In the genomic region with DNA sequence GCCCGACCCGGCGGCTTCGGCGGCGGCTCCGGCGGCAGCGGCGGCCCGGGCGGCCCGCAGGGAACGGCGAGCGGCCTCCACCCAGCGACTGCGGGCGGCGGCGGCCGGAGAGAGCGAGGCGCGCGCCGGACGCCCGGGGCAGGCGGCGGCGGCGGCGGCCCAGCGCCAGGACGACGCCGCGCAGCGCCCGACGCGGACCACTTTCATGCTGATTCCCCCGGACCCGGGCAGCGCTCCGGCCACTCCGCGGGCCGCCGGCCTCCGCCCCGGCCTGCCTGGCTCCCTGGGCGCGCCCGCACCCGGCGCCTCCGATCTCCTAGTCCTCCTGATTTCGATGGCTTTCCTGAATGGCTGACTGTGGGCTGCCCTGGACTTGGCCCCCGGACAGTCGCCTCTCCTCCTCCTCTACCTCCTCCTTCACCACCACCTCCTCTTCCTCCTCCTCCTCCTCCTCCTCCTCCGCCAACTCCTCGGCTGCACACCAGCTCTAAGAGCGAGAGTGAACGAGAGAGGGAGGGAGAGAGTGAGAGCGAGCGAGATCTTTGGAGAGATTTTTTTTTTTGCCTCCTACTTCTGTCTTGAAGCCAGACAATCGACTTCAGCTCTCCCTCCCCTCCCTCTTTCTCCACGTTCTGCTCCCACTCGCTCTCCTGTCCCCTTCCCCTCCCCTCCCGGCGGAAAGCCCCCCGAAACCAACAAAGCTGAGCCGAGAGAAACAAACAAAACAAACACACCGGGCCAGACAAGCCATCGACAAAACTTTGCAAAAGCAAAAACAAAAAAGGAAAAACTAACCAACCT, we compare ENCODE assay signal across 8 cellular contexts. TPM values are rescaled to one million over a fixed set of nuclear protein-coding genes. Genes with fewer than 3 reads are reported as not detected.
DNase-seq lines count a peak whose midpoint lies in the region; ATAC-seq, FAIRE-seq and TF ChIP-seq lines count a peak whose summit lies in the region.

No MANE protein-coding gene starts in this region.

- H3K27me3 ChIP-seq in H1 (replicated peaks in 1 of 4; ENCODE audit: control insufficient read depth in 3 of 4, extremely low read depth in 1 of 4, insufficient read depth in 3 of 4, low read length in 3 of 4): peaks cover 75 to 94% (median 87%) of the 10 kb centered on the region in 4 experiments
- peaks cover 0 to 37% of the 10 kb centered on the region in 2 donors for H3K27me3 ChIP-seq in naive thymus-derived CD4-positive, alpha-beta T cell (ENCODE audit: control insufficient read depth in 2 of 2, insufficient read depth in 2 of 2, low read length in 2 of 2)

- peaks cover 0 to 3% (median 0%) of the 10 kb centered on the region in 4 experiments; a peak in 1 of 8 replicates for H3K36me3 ChIP-seq in H1 (ENCODE audit: control insufficient read depth in 2 of 4, insufficient read depth in 4 of 4, low read length in 3 of 4)
- H3K36me3 ChIP-seq in naive thymus-derived CD4-positive, alpha-beta T cell (ENCODE audit: control insufficient read depth in 2 of 3, insufficient read depth in 3 of 3, low read length in 3 of 3): no peaks in the 10 kb centered on the region

- peak overlapping the region; percentile 7 to 53 (median 26); a peak in 5 of 8 replicates for H3K4me3 ChIP-seq in H1 (ENCODE audit: extremely low read depth in 1 of 4, insufficient read depth in 2 of 4, low read depth in 3 of 4, low read length in 4 of 4)
- H3K4me3 ChIP-seq in naive thymus-derived CD4-positive, alpha-beta T cell (ENCODE audit: low read length): no peak overlapping the region

- TF ChIP-seq EP300 in H1 (IDR thresholded peaks at IDR 0.05; ENCODE audit: borderline replicate concordance in 1 of 2, low read depth in 2 of 2, low read length in 2 of 2): no peak

- H2AFZ ChIP-seq in H1 (ENCODE audit: low read length): no peak overlapping the region; the same call in 1 of the 2 replicates

- H4K8ac ChIP-seq in H1 (ENCODE audit: extremely low read depth, insufficient read depth, low read length): no peak overlapping the region

- peaks cover 18 to 37% (median 26%) of the 10 kb centered on the region in 4 experiments for H3K4me1 ChIP-seq in H1 (replicated peaks in 1 of 4; ENCODE audit: control insufficient read depth in 3 of 4, insufficient read depth in 4 of 4, low read length in 3 of 4)
- H3K4me1 ChIP-seq in naive thymus-derived CD4-positive, alpha-beta T cell (ENCODE audit: control insufficient read depth in 2 of 2, insufficient read depth in 2 of 2, low read length in 2 of 2): peaks cover 0 to 3% of the 10 kb centered on the region in 2 donors

- no peak overlapping the region for H2BK20ac ChIP-seq in H1 (ENCODE audit: low read length)

- H3K23me2 ChIP-seq in H1 (ENCODE audit: low read depth, low read length): peaks cover 4% of the 10 kb centered on the region; the same call in 1 of the 2 replicates

- TF ChIP-seq CTCF in H1 (IDR thresholded peaks at IDR 0.05; ENCODE audit: control extremely low read depth in 1 of 3, insufficient read depth in 1 of 3, low read depth in 1 of 3, low read length in 3 of 3): no peak

- no peak overlapping the region for H4K5ac ChIP-seq in H1 (ENCODE audit: insufficient read length, low read depth, low read length)

- WGBS in H1 (ENCODE audit: extremely low coverage in 1 of 2, insufficient coverage in 1 of 2, insufficient read length in 1 of 2, insufficient replicate concordance in 2 of 2, low coverage in 1 of 2, low lambda C conversion rate in 2 of 2, missing lambda C conversion rate in 1 of 2), 2 experiments: 3% methylated on average over 21 of the region's 77 CpGs; no CpG with 5 or more reads in 1 of the 2 experiments

- no peaks in the 10 kb centered on the region; a peak in 1 of 4 replicates for H3K9me3 ChIP-seq in H1 (ENCODE audit: insufficient read depth in 2 of 2, low read depth in 1 of 2, low read length in 1 of 2)
- H3K9me3 ChIP-seq in naive thymus-derived CD4-positive, alpha-beta T cell (ENCODE audit: control insufficient read depth in 2 of 3, low read length in 3 of 3): peaks cover 0 to 7% (median 0%) of the 10 kb centered on the region in 3 experiments

- H3K36me3 Mint-ChIP-seq in naive thymus-derived CD4-positive, alpha-beta T cell: peaks cover 0 to 13% (median 5%) of the 10 kb centered on the region in 5 donors

- ATAC-seq in naive thymus-derived CD4-positive, alpha-beta T cell: no peak
- no peak for ATAC-seq in HG03520 (IDR thresholded peaks at IDR 0.05; ENCODE audit: unreplicated experiment)

- H3K79me1 ChIP-seq in H1 (ENCODE audit: low read depth, low read length): no peaks in the 10 kb centered on the region

- H2AK5ac ChIP-seq in H1 (ENCODE audit: low read depth, low read length): no peak overlapping the region

- peaks cover 69 to 88% (median 83%) of the 10 kb centered on the region in 5 donors for H3K27me3 Mint-ChIP-seq in naive thymus-derived CD4-positive, alpha-beta T cell

- no peak for TF ChIP-seq POLR2A in H1 (IDR thresholded peaks at IDR 0.05; ENCODE audit: control extremely low read depth in 1 of 2, low read depth in 2 of 2, low read length in 2 of 2)
- no peak for TF ChIP-seq POLR2A in GM12891 (IDR thresholded peaks at IDR 0.05; ENCODE audit: low read depth, low read length)

- H3K27ac Mint-ChIP-seq in naive thymus-derived CD4-positive, alpha-beta T cell: peak overlapping the region in 2 of 9 donors; percentile 80 to 85

- peak overlapping the region in 9 of 10 donors; percentile 54 to 88 (median 69) for H3K4me3 Mint-ChIP-seq in naive thymus-derived CD4-positive, alpha-beta T cell

- peaks cover 0 to 52% (median 14%) of the 10 kb centered on the region in 11 donors for H3K9me3 Mint-ChIP-seq in naive thymus-derived CD4-positive, alpha-beta T cell

- intact Hi-C loops in naive thymus-derived CD4-positive, alpha-beta T cell (cut with micrococcal nuclease): loop anchor here in 1 of 2 donors (2.0 kb wide), 2 partner anchors 13 to 27 kb away; no protein-coding TSS in a partner anchor

- H3K9ac ChIP-seq in H1 (replicated peaks in 1 of 4; ENCODE audit: extremely low read depth in 1 of 4, low read depth in 3 of 4, low read length in 3 of 4): peak overlapping the region in 1 of 4 experiments; percentile 53; a peak in 1 of 7 replicates

- H3K79me2 ChIP-seq in H1 (ENCODE audit: control insufficient read depth in 1 of 2, insufficient read depth in 2 of 2, low read length in 2 of 2): no peaks in the 10 kb centered on the region

- H2BK12ac ChIP-seq in H1 (ENCODE audit: low read depth, low read length): no peak overlapping the region; the same call in 1 of the 2 replicates

- no peak overlapping the region for H3K23ac ChIP-seq in H1 (ENCODE audit: insufficient read length)

- no peak for TF ChIP-seq RAD21 in H1 (IDR thresholded peaks at IDR 0.05 in 1 of 2, conservative IDR thresholded peaks at IDR 0.05 in 1 of 2; ENCODE audit: low read depth in 2 of 2, low read length in 2 of 2)

- FAIRE-seq in H1 (lab: Jason Lieb, UNC) (no peak), GM12891 (lab: Jason Lieb, UNC) (no peak)

- H3K56ac ChIP-seq in H1 (replicated peaks; ENCODE audit: insufficient read length, low read depth, low read length): no peak overlapping the region

- no peak overlapping the region for H3K14ac ChIP-seq in H1 (ENCODE audit: insufficient read length)

- H2BK120ac ChIP-seq in H1 (replicated peaks; ENCODE audit: low read depth, low read length): no peak overlapping the region

- peak; percentile 29 for DNase-seq in NCI-H526 treated with DMSO at 0.1 percent for 48 hours (lab: John Stamatoyannopoulos, UW)
- DNase-seq in NCI-H526 (lab: John Stamatoyannopoulos, UW): no peak
- peak; percentile 26 for DNase-seq in NOMO-1 treated with DMSO at 0.1 percent for 48 hours (lab: John Stamatoyannopoulos, UW; ENCODE audit: unreplicated experiment)
- peak in 1 of 2 experiments; percentile 67 for DNase-seq in H1 (ENCODE audit: low read depth in 1 of 2, low spot score in 2 of 2)
- DNase-seq in naive thymus-derived CD4-positive, alpha-beta T cell: no peak
- DNase-seq in epidermal melanocyte (ENCODE audit: insufficient read length, low spot score): no peak
- DNase-seq in GM12891 (ENCODE audit: insufficient read length, low spot score): no peak

- H3K18ac ChIP-seq in H1 (ENCODE audit: extremely low read depth, low read length): no peak overlapping the region; the same call in 1 of the 2 replicates

- no peak overlapping the region for H4K91ac ChIP-seq in H1 (replicated peaks; ENCODE audit: insufficient read length, low read length)

- CTCF ChIA-PET in H1 (lab: Charles Lee; ENCODE audit: partially characterized antibody): interaction anchor here (0.8 to 1.7 kb wide), 3 partner anchors 8 to 12 kb away, joined by 3 to 6 read pairs (median 3); no protein-coding TSS in a partner anchor
- CTCF ChIA-PET in naive thymus-derived CD4-positive, alpha-beta T cell (lab: Charles Lee): no interaction called here

- H3K4ac ChIP-seq in H1 (replicated peaks; ENCODE audit: insufficient read length, low read depth, low read length): no peak overlapping the region

- peaks cover 17 to 42% (median 26%) of the 10 kb centered on the region in 7 donors for H3K4me1 Mint-ChIP-seq in naive thymus-derived CD4-positive, alpha-beta T cell

- H3K4me2 ChIP-seq in H1 (ENCODE audit: insufficient read depth in 1 of 2, low read depth in 2 of 2, low read length in 2 of 2): peak overlapping the region; percentile 72 to 77

- no peak overlapping the region for H3K27ac ChIP-seq in H1 (ENCODE audit: low read depth, low read length)
- H3K27ac ChIP-seq in naive thymus-derived CD4-positive, alpha-beta T cell (ENCODE audit: low read depth, low read length): no peak overlapping the region

- peaks cover 0 to 22% of the 10 kb centered on the region in 2 experiments for H4K20me1 ChIP-seq in H1 (replicated peaks in 1 of 2; ENCODE audit: control insufficient read depth in 1 of 2, insufficient read depth in 2 of 2, low read length in 2 of 2)

- POLR2A ChIA-PET in H1 (lab: Charles Lee; ENCODE audit: partially characterized antibody): interaction anchor here (1.0 to 1.6 kb wide), 2 partner anchors 10 kb away, joined by 4 to 6 read pairs; no protein-coding TSS in a partner anchor
- POLR2A ChIA-PET in naive thymus-derived CD4-positive, alpha-beta T cell (lab: Charles Lee): no interaction called here

- no peak overlapping the region for H2BK5ac ChIP-seq in H1 (ENCODE audit: low read depth, low read length)

- no peak overlapping the region; the same call in 1 of the 2 replicates for H2BK15ac ChIP-seq in H1 (ENCODE audit: low read length)

TF ChIP-seq in GM12891, 5 proteins besides CTCF, POLR2A, EP300 and RAD21 (continues in another document):
- no peak for TF ChIP-seq TAF1 (IDR thresholded peaks at IDR 0.05; ENCODE audit: low read depth, low read length)

RNA-seq across cellular contexts. Expression of a gene that starts 0.8 kb away (rescaled TPM):
- not detected in 2 replicates for total RNA-seq in H1 (2021; fragmentation: NEBNext Ultra II Directional; extraction: Animal tissue kit (Norgen Biotek cat#: 25700))
- polyA plus RNA-seq in H1 (2011; rRNA removed): 0.03 and 0.14 TPM in 2 replicates
- 0.05 TPM for polyA plus RNA-seq in H1 (2011; cell fraction: cytosol; rRNA removed)
- polyA plus RNA-seq in H1 (2011; cell fraction: nucleus; rRNA removed): 0.07 TPM
- 0.21 to 0.88 TPM (median 0.46 TPM) in 4 replicates for polyA plus RNA-seq in H1 (2012, experiment 1 of 2)
- polyA plus RNA-seq in H1 (2012, experiment 2 of 2): 0.10 TPM
- 0.04 TPM for polyA plus RNA-seq in H1 (2013, experiment 1 of 2)
- polyA plus RNA-seq in H1 (2013, experiment 2 of 2): 0.04 TPM
- polyA minus RNA-seq in H1 (2011; rRNA and poly(A)+ RNA removed): 0.03 TPM in 1 of 2 replicates, not detected in the other
- 0.29 TPM for polyA minus RNA-seq in H1 (2011; cell fraction: cytosol; rRNA and poly(A)+ RNA removed)
- polyA minus RNA-seq in H1 (2011; cell fraction: nucleus; rRNA and poly(A)+ RNA removed): not detected
- not detected for total RNA-seq in naive thymus-derived CD4-positive, alpha-beta T cell
- not detected for polyA plus RNA-seq in naive thymus-derived CD4-positive, alpha-beta T cell
- polyA plus RNA-seq in GM12891 (2012; ENCODE audit: low read depth, missing spikeins): 14.7 TPM

Comparison
In these comparisons a context has a peak if more than half of its experiments do, and no peak if none do; other contexts are left out.
1. DNase-seq: peak in NCI-H526 treated with DMSO at 0.1 percent for 48 hours (single experiment) and NOMO-1 treated with DMSO at 0.1 percent for 48 hours (single experiment); none in NCI-H526 (0 of 2), naive thymus-derived CD4-positive, alpha-beta T cell (0 of 9), epidermal melanocyte (single experiment) and GM12891 (single experiment).